Comparison of ENCODE assay signal across 1 cellular context in genomic region chr12:24500466-24501232, GRCh38.
TF ChIP-seq lines count a peak whose summit lies in the region.

No MANE protein-coding gene starts in this region.

TF ChIP-seq in IMR-90, 13 proteins besides CTCF, POLR2A, EP300 and RAD21 (continued from another document):
- TF ChIP-seq CHD1 (IDR thresholded peaks at IDR 0.05; ENCODE audit: low read depth, low read length) (no peak), NFE2L2 (IDR thresholded peaks at IDR 0.05; ENCODE audit: low read depth, low read length) (no peak), MAFK (IDR thresholded peaks at IDR 0.05; ENCODE audit: low read depth, low read length) (no peak), RCOR1 (IDR thresholded peaks at IDR 0.05; ENCODE audit: insufficient replicate concordance, low read length) (no peak), MXI1 (IDR thresholded peaks at IDR 0.05; ENCODE audit: borderline replicate concordance, low read depth, low read length) (no peak), RFX5 (IDR thresholded peaks at IDR 0.05; ENCODE audit: low read depth, low read length) (no peak), BHLHE40 (IDR thresholded peaks at IDR 0.05; ENCODE audit: low read depth, low read length) (no peak), MAZ (IDR thresholded peaks at IDR 0.05; ENCODE audit: borderline replicate concordance, low read depth, low read length) (no peak), FOS (IDR thresholded peaks at IDR 0.05; ENCODE audit: low read depth, low read length) (no peak), USF2 (IDR thresholded peaks at IDR 0.05; ENCODE audit: low read depth, low read length) (no peak), SMC3 (IDR thresholded peaks at IDR 0.05; ENCODE audit: low read depth, low read length) (no peak)
